In the genomic region with DNA sequence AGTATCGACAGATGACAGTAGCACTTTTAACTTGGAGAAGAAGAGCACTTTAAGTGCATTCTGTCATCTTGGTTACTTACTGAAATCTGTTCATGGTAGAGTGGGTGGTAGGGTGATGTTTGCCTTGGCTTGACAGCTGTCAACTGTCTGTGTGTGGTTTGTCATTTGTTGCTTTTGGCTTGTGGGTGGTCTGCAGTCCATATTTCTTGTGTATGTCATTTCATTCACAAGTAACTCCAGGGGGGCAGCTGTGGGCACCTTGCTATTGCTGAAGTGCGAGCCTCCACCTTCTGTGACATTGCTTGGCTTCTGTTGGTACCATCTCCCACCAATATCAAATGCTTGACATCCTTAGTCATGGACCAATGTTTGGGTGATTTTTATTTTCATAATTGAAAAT, we compare ENCODE assay signal across 25 cellular contexts.
"Had no signal": no experiment of that assay in that cellular context is flagged by ENCODE, and none has a peak within 500 bp of the region (broad histone marks: within the 10 kb centered on the region; RNA-seq: fewer than 3 reads in every experiment).

No MANE protein-coding gene starts in this region.

- H3K27me3 ChIP-seq: heart right ventricle, hepatocyte, pancreas, spleen, transverse colon, upper lobe of left lung had no signal

- DNase-seq: heart right ventricle; islet precursor cell; left ventricle myocardium inferior; mesendoderm; naive thymus-derived CD4-positive, alpha-beta T cell; nucleus accumbens; pancreas; posterior cingulate gyrus; retina; right cardiac atrium; small intestine; spleen; stimulated activated CD4-positive, alpha-beta T cell treated with anti-CD3 and anti-CD28 coated beads, Interleukin-2, amount 100 ng/mL, for 48 hours; stimulated activated CD4-positive, alpha-beta T cell treated with anti-CD3 and anti-CD28 coated beads, Interleukin-4, amount 100 ng/mL, for 4 hours; stimulated activated CD8-positive, alpha-beta memory T cell treated with anti-CD3 and anti-CD28 coated beads, Interleukin-4, amount 100 ng/mL, for 48 hours; stimulated activated naive CD4-positive, alpha-beta T cell treated with Interleukin-2 at 50 U/mL for 16 hours; stimulated activated naive CD8-positive, alpha-beta T cell treated with anti-CD3 and anti-CD28 coated beads, Interleukin-15, amount 100 ng/mL, for 72 hours; substantia nigra; transverse colon; upper lobe of left lung had no signal

- H3K27ac ChIP-seq: heart right ventricle, hepatocyte, left ventricle myocardium inferior, pancreas, prostate gland, spleen, transverse colon, upper lobe of left lung had no signal

- H3K79me2 ChIP-seq: hepatocyte had no signal

- H3K4me2 ChIP-seq: hepatocyte had no signal

- FAIRE-seq: pancreas, small intestine had no signal

- H3K4me3 ChIP-seq: heart right ventricle, hepatocyte, left ventricle myocardium inferior, lung, pancreas, prostate gland, spleen, transverse colon, upper lobe of left lung had no signal

- H3K36me3 ChIP-seq: heart right ventricle, left ventricle myocardium inferior, pancreas, prostate gland, spleen, transverse colon, upper lobe of left lung had no signal

- H2AFZ ChIP-seq: hepatocyte had no signal

- ATAC-seq: naive thymus-derived CD4-positive, alpha-beta T cell; natural killer cell treated with Interleukin-12 subunit alpha and Interleukin-12 subunit beta and Interleukin-15 and Interleukin-18, amount 100 ng/mL, for 72 hours; pancreas; right cardiac atrium; stimulated activated memory B cell treated with anti-CD40 and anti-IgM and Interleukin-4, amounts not matched to agents 10 μg/mL and 1 μg/mL and 100 μg/mL, for 72 hours; stimulated activated naive CD8-positive, alpha-beta T cell treated with anti-CD3 and anti-CD28 coated beads, Interleukin-15, amount 100 ng/mL, for 72 hours had no signal

- H3K9me3 ChIP-seq: left ventricle myocardium inferior, pancreas, prostate gland, spleen, transverse colon, upper lobe of left lung had no signal

- H3K4me1 ChIP-seq: pancreas, prostate gland, transverse colon had no signal
